Comparison of ENCODE assay signal across 16 cellular contexts in genomic region chr7:105087981-105088380, GRCh38.
DNase-seq lines count a peak whose midpoint lies in the region; ATAC-seq, FAIRE-seq and TF ChIP-seq lines count a peak whose summit lies in the region.
"Had no signal": no experiment of that assay in that cellular context is flagged by ENCODE, and none has a peak within 500 bp of the region (broad histone marks: within the 10 kb centered on the region; RNA-seq: fewer than 3 reads in every experiment).

No MANE protein-coding gene starts in this region.

- peaks cover 89% of the 10 kb centered on the region for H3K36me3 Mint-ChIP-seq in CD4-positive, alpha-beta T cell (ENCODE audit: low read depth)
- peaks cover 57% of the 10 kb centered on the region for H3K36me3 Mint-ChIP-seq in activated naive CD8-positive, alpha-beta T cell treated with anti-CD3 and anti-CD28 coated beads, Interleukin-2, amount 50 U/mL, for 24 hours (ENCODE audit: low read depth)
- H3K36me3 Mint-ChIP-seq in natural killer cell treated with Interleukin-12 subunit alpha and Interleukin-12 subunit beta and Interleukin-15 and Interleukin-18, amount 100 ng/mL, for 72 hours = peaks cover 23% of the 10 kb centered on the region

- no peak for DNase-seq in CD4-positive, alpha-beta T cell
- DNase-seq in GM12891 (ENCODE audit: insufficient read length, low spot score) (no peak), COLO829 (ENCODE audit: low spot score) (no peak), hippocampal formation (lab: John Stamatoyannopoulos, UW) (no peak), HEK293T (ENCODE audit: extremely low spot score) (no peak), dermis blood vessel endothelial cell (no peak)
- DNase-seq in activated naive CD8-positive, alpha-beta T cell treated with anti-CD3 and anti-CD28 coated beads, Interleukin-2, amount 50 U/mL, for 24 hours = no peak
- DNase-seq in natural killer cell treated with Interleukin-12 subunit alpha and Interleukin-12 subunit beta and Interleukin-15 and Interleukin-18, amount 100 ng/mL, for 72 hours (ENCODE audit: low spot score) = no peak
- DNase-seq: DMS79 treated with DMSO at 0.1 percent for 48 hours; NCI-H187; NCI-H69; NK-92 treated with Interleukin-12 subunit alpha and Interleukin-12 subunit beta, amount 100 ng/mL, for 24 hours; SHP77 treated with DMSO at 0.1 percent for 48 hours had no signal

- H3K4me1 Mint-ChIP-seq in CD4-positive, alpha-beta T cell (ENCODE audit: low read depth) = peaks cover 31% of the 10 kb centered on the region
- H3K4me1 Mint-ChIP-seq in activated naive CD8-positive, alpha-beta T cell treated with anti-CD3 and anti-CD28 coated beads, Interleukin-2, amount 50 U/mL, for 24 hours = peaks cover 23% of the 10 kb centered on the region
- peaks cover 17 to 23% of the 10 kb centered on the region in 2 donors for H3K4me1 Mint-ChIP-seq in natural killer cell treated with Interleukin-12 subunit alpha and Interleukin-12 subunit beta and Interleukin-15 and Interleukin-18, amount 100 ng/mL, for 72 hours (ENCODE audit: low read depth in 2 of 2)

- H3K9me3 Mint-ChIP-seq in CD4-positive, alpha-beta T cell = no peaks in the 10 kb centered on the region
- no peaks in the 10 kb centered on the region for H3K9me3 Mint-ChIP-seq in activated naive CD8-positive, alpha-beta T cell treated with anti-CD3 and anti-CD28 coated beads, Interleukin-2, amount 50 U/mL, for 24 hours
- H3K9me3 Mint-ChIP-seq in natural killer cell treated with Interleukin-12 subunit alpha and Interleukin-12 subunit beta and Interleukin-15 and Interleukin-18, amount 100 ng/mL, for 72 hours = no peaks in the 10 kb centered on the region

- ATAC-seq in CD4-positive, alpha-beta T cell (ENCODE audit: poor library complexity) = no peak
- ATAC-seq in activated naive CD8-positive, alpha-beta T cell treated with anti-CD3 and anti-CD28 coated beads, Interleukin-2, amount 50 U/mL, for 24 hours = no peak
- no peak for ATAC-seq in natural killer cell treated with Interleukin-12 subunit alpha and Interleukin-12 subunit beta and Interleukin-15 and Interleukin-18, amount 100 ng/mL, for 72 hours

- H3K27me3 Mint-ChIP-seq in CD4-positive, alpha-beta T cell = no peaks in the 10 kb centered on the region
- H3K27me3 Mint-ChIP-seq in activated naive CD8-positive, alpha-beta T cell treated with anti-CD3 and anti-CD28 coated beads, Interleukin-2, amount 50 U/mL, for 24 hours = no peaks in the 10 kb centered on the region
- no peaks in the 10 kb centered on the region for H3K27me3 Mint-ChIP-seq in natural killer cell treated with Interleukin-12 subunit alpha and Interleukin-12 subunit beta and Interleukin-15 and Interleukin-18, amount 100 ng/mL, for 72 hours

- H3K27ac Mint-ChIP-seq in CD4-positive, alpha-beta T cell = peak overlapping the region; percentile 31
- peak overlapping the region; percentile 14 for H3K27ac Mint-ChIP-seq in activated naive CD8-positive, alpha-beta T cell treated with anti-CD3 and anti-CD28 coated beads, Interleukin-2, amount 50 U/mL, for 24 hours
- peak overlapping the region; percentile 51 to 59 for H3K27ac Mint-ChIP-seq in natural killer cell treated with Interleukin-12 subunit alpha and Interleukin-12 subunit beta and Interleukin-15 and Interleukin-18, amount 100 ng/mL, for 72 hours

- peak; percentile 5 for FAIRE-seq in GM12891 (lab: Jason Lieb, UNC)

- no peaks in the 10 kb centered on the region for H3K9me3 ChIP-seq in CD4-positive, alpha-beta T cell (ENCODE audit: control insufficient read depth, low read length)
- H3K9me3 ChIP-seq: HAP-1 had no signal

- CTCF ChIA-PET in CD4-positive, alpha-beta T cell (lab: Charles Lee) = no interaction called here
- CTCF ChIA-PET in HEK293T (lab: Yijun Ruan, JAX) = no interaction called here

- no peak for TF ChIP-seq POLR2A in GM12891 (IDR thresholded peaks at IDR 0.05; ENCODE audit: low read depth, low read length)

- H3K27ac ChIP-seq in CD4-positive, alpha-beta T cell (ENCODE audit: low read depth, low read length) = no peak overlapping the region
- H3K27ac ChIP-seq: C4-2B, HL-60 had no signal

- intact Hi-C loops in CD4-positive, alpha-beta T cell (cut with DNase I, micrococcal nuclease) = no loop called here

- no peak overlapping the region for H3K4me3 Mint-ChIP-seq in CD4-positive, alpha-beta T cell
- no peak overlapping the region for H3K4me3 Mint-ChIP-seq in activated naive CD8-positive, alpha-beta T cell treated with anti-CD3 and anti-CD28 coated beads, Interleukin-2, amount 50 U/mL, for 24 hours
- no peak overlapping the region for H3K4me3 Mint-ChIP-seq in natural killer cell treated with Interleukin-12 subunit alpha and Interleukin-12 subunit beta and Interleukin-15 and Interleukin-18, amount 100 ng/mL, for 72 hours

- no peak for TF ChIP-seq CTCF in CD4-positive, alpha-beta T cell (IDR thresholded peaks at IDR 0.05)

- POLR2A ChIA-PET in CD4-positive, alpha-beta T cell (lab: Charles Lee) = interaction anchor here (0.6 kb wide), 1 partner anchor 98 kb away, joined by 3 read pairs; no protein-coding TSS in a partner anchor
- POLR2A ChIA-PET in HEK293T (lab: Yijun Ruan, JAX) = no interaction called here

- H3K27me3 ChIP-seq in CD4-positive, alpha-beta T cell (ENCODE audit: control insufficient read depth, insufficient read depth, low read length) = no peaks in the 10 kb centered on the region

TF ChIP-seq in GM12891, 5 proteins besides CTCF, POLR2A, EP300 and RAD21:
- TF ChIP-seq TAF1 (IDR thresholded peaks at IDR 0.05; ENCODE audit: low read depth, low read length) = no peak
- no peak for TF ChIP-seq PAX5 (IDR thresholded peaks at IDR 0.05; ENCODE audit: insufficient read depth, low read length, severe bottlenecking)
- TF ChIP-seq POU2F2 (IDR thresholded peaks at IDR 0.05; ENCODE audit: low read depth, low read length) = no peak
- no peak for TF ChIP-seq POLR2AphosphoS5 (IDR thresholded peaks at IDR 0.05; ENCODE audit: low read depth, low read length)
- TF ChIP-seq SPI1 (IDR thresholded peaks at IDR 0.05; ENCODE audit: low read depth, low read length) = no peak
TF ChIP-seq in GM12891: peak in this region for 0.

TF ChIP-seq in HEK293T, 16 proteins besides CTCF, POLR2A, EP300 and RAD21:
- no peak for TF ChIP-seq ARNT (IDR thresholded peaks at IDR 0.05)
- TF ChIP-seq PKNOX1 (IDR thresholded peaks at IDR 0.05) = no peak
- no peak for TF ChIP-seq ZNF384 (IDR thresholded peaks at IDR 0.05)
- no peak for TF ChIP-seq FOXM1 (IDR thresholded peaks at IDR 0.05; ENCODE audit: borderline replicate concordance)
- TF ChIP-seq FOXA1 (IDR thresholded peaks at IDR 0.05) = no peak
- no peak for TF ChIP-seq ELF4 (IDR thresholded peaks at IDR 0.05)
- TF ChIP-seq SUZ12 (IDR thresholded peaks at IDR 0.05) = no peak
- TF ChIP-seq BHLHE40 (IDR thresholded peaks at IDR 0.05; ENCODE audit: borderline replicate concordance) = no peak
- TF ChIP-seq FOXK2 (IDR thresholded peaks at IDR 0.05) = no peak
- no peak for TF ChIP-seq NFRKB (IDR thresholded peaks at IDR 0.05)
- no peak for TF ChIP-seq LEF1 (IDR thresholded peaks at IDR 0.05; ENCODE audit: borderline replicate concordance)
